In genomic region chr2:81242502-81242901, GRCh38 we compare ENCODE assay signal across 8 cellular contexts.
"Had no signal": no experiment of that assay in that cellular context is flagged by ENCODE, and none has a peak within 500 bp of the region (broad histone marks: within the 10 kb centered on the region; RNA-seq: fewer than 3 reads in every experiment).

No MANE protein-coding gene starts in this region.

- H3K27me3 Mint-ChIP-seq: IgD-negative memory B cell had no signal

- H3K4me3 ChIP-seq: HAP-1 had no signal

- H3K9me3 ChIP-seq: HAP-1 had no signal

- H3K4me1 ChIP-seq: HAP-1 had no signal

- H3K36me3 ChIP-seq: HAP-1 had no signal

- H3K4me3 Mint-ChIP-seq: HFFc6, IgD-negative memory B cell had no signal

- H3K27ac ChIP-seq: HL-60 had no signal

- H3K27ac Mint-ChIP-seq: HFFc6, IgD-negative memory B cell had no signal

- ATAC-seq: HCT116, HepG2 had no signal

- DNase-seq: GOT3, H7, HFFc6 had no signal

- H3K4me1 Mint-ChIP-seq: IgD-negative memory B cell had no signal
